22 cellular contexts compared by ENCODE assay signal in the genomic region with DNA sequence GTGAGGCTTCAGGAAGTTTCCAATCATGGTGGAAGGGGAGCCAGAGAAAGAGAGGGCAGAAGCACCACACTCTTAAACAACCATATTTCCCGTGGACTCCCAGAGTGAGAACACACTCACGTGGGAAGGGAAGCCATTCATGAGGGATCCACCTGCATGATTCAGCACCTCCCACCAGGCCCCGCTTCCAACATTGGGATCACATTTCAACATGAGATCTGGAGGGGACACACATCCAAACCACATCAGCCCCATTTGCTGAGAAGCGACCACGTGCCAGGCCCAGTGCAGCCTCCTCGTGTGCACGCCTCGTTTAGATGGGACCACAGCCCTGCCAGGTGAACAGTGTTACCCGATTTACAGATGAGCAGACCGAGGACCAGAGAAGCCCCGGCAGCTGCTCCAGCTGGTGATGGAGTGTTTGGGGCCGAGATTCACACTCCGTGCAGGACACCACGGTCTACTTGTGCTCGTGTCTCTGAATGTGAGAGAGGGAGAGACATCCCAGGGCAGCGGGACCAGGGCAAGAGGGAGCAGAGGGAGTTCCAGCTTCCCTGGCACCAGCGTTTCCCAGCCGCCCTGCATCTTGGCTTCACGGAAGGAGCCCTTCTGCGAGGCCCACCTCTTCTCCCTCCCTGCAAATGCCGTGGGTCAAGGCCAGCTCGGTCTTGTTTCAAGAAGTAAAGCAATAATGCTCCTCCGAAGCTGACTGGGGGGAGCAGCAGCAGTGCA.
DNase-seq lines count a peak whose midpoint lies in the region; ATAC-seq, FAIRE-seq and TF ChIP-seq lines count a peak whose summit lies in the region.
"Had no signal": no experiment of that assay in that cellular context is flagged by ENCODE, and none has a peak within 500 bp of the region (broad histone marks: within the 10 kb centered on the region; RNA-seq: fewer than 3 reads in every experiment).

No MANE protein-coding gene starts in this region.

- H3K9ac ChIP-seq in neural progenitor cell = no peak overlapping the region
- H3K9ac ChIP-seq: BLaER1, GM23248 had no signal

- TF ChIP-seq CTCF in heart left ventricle (IDR thresholded peaks at IDR 0.05) (no peak), bronchial epithelial cell (IDR thresholded peaks at IDR 0.05; ENCODE audit: insufficient read depth, low read length, severe bottlenecking) (no peak), neural progenitor cell (IDR thresholded peaks at IDR 0.05) (no peak)

- no peaks in the 10 kb centered on the region for H3K36me3 ChIP-seq in heart left ventricle
- no peaks in the 10 kb centered on the region for H3K36me3 ChIP-seq in bronchial epithelial cell (ENCODE audit: control insufficient read depth, insufficient read depth, low read length)
- H3K36me3 ChIP-seq in neural progenitor cell = no peaks in the 10 kb centered on the region
- H3K36me3 ChIP-seq: BLaER1 had no signal

- H3K27ac ChIP-seq in heart left ventricle (no peak overlapping the region), neural progenitor cell (no peak overlapping the region)
- H3K27ac ChIP-seq: BLaER1, GM23248 had no signal

- H3K4me3 ChIP-seq in heart left ventricle = no peak overlapping the region
- no peak overlapping the region for H3K4me3 ChIP-seq in bronchial epithelial cell (ENCODE audit: low read depth, low read length)
- no peak overlapping the region for H3K4me3 ChIP-seq in neural progenitor cell
- H3K4me3 ChIP-seq: BLaER1, GM23248 had no signal

- H2AFZ ChIP-seq in neural progenitor cell (replicated peaks) = no peak overlapping the region
- H2AFZ ChIP-seq: GM23248 had no signal

- no peak overlapping the region for H3K4me2 ChIP-seq in neural progenitor cell
- H3K4me2 ChIP-seq: BLaER1 had no signal

- H3K27me3 ChIP-seq in heart left ventricle = no peaks in the 10 kb centered on the region
- peaks cover 2% of the 10 kb centered on the region for H3K27me3 ChIP-seq in bronchial epithelial cell (ENCODE audit: control insufficient read depth, insufficient read depth, low read length)
- no peaks in the 10 kb centered on the region for H3K27me3 ChIP-seq in neural progenitor cell
- H3K27me3 ChIP-seq: BLaER1 had no signal

- WGBS in heart left ventricle, 4 donors = 83 to 89% (median 87%) methylated on average over 18 to 23 of the region's 23 CpGs

- intact Hi-C loops in cardiac septum (cut with DNase I) = no loop called here
- intact Hi-C loops in heart left ventricle (cut with DNase I) = no loop called here

- H3K4me1 ChIP-seq in heart left ventricle (no peaks in the 10 kb centered on the region), neural progenitor cell (no peaks in the 10 kb centered on the region)

- no peaks in the 10 kb centered on the region for H4K20me1 ChIP-seq in neural progenitor cell (ENCODE audit: low read depth)
- H4K20me1 ChIP-seq: BLaER1 had no signal

- no peaks in the 10 kb centered on the region for H3K36me3 Mint-ChIP-seq in neural progenitor cell

- H3K9me3 ChIP-seq in heart left ventricle (no peaks in the 10 kb centered on the region), neural progenitor cell (ENCODE audit: low read depth) (no peaks in the 10 kb centered on the region)
- H3K9me3 ChIP-seq: BLaER1 had no signal

- no peaks in the 10 kb centered on the region for H3K9me3 Mint-ChIP-seq in neural progenitor cell
- H3K9me3 Mint-ChIP-seq: CD4-positive, alpha-beta T cell had no signal

- peaks cover 2% of the 10 kb centered on the region for H3K27me3 Mint-ChIP-seq in neural progenitor cell (ENCODE audit: insufficient read depth, low read depth)
- H3K27me3 Mint-ChIP-seq: CD4-positive, alpha-beta T cell had no signal

- DNase-seq in cardiac septum (ENCODE audit: low spot score) (peak; percentile 31), heart left ventricle (no peak), bronchial epithelial cell (ENCODE audit: low read depth) (no peak), neural progenitor cell (ENCODE audit: low spot score) (no peak)
- no peak for DNase-seq in stimulated activated CD4-positive, alpha-beta T cell treated with anti-CD3 and anti-CD28 coated beads, Interleukin-2, amount 100 ng/mL, for 24 hours
- DNase-seq: CD4-positive, alpha-beta T cell; COR-L47; DMS79; GM23248; Kasumi-1; NCI-H1694; NCI-H2081; NCI-H2171; NCI-H345; NCI-H524; NCI-H774; NK-92 treated with Interleukin-12 subunit alpha and Interleukin-12 subunit beta, amount 100 ng/mL, for 24 hours; SIG-M5 had no signal

- TF ChIP-seq POLR2A in heart left ventricle (IDR thresholded peaks at IDR 0.05) = no peak

- no peaks in the 10 kb centered on the region for H3K79me2 ChIP-seq in neural progenitor cell (ENCODE audit: low read depth)

- H3K27ac Mint-ChIP-seq in neural progenitor cell = peak overlapping the region; percentile 21
- H3K27ac Mint-ChIP-seq: CD4-positive, alpha-beta T cell had no signal

- H3K4me1 Mint-ChIP-seq in neural progenitor cell = peaks cover 4% of the 10 kb centered on the region

- no peaks in the 10 kb centered on the region for H3F3A ChIP-seq in neural progenitor cell (ENCODE audit: low read depth)

- H3K4me3 Mint-ChIP-seq in neural progenitor cell = no peak overlapping the region
- H3K4me3 Mint-ChIP-seq: CD4-positive, alpha-beta T cell had no signal

- ATAC-seq in heart left ventricle (no peak), HG03342 (IDR thresholded peaks at IDR 0.05; ENCODE audit: unreplicated experiment) (no peak), GM19395 (IDR thresholded peaks at IDR 0.05; ENCODE audit: unreplicated experiment) (no peak)
- ATAC-seq: HCT116 had no signal

- peak; percentile 91 for FAIRE-seq in bronchial epithelial cell (lab: Jason Lieb, UNC)
